Comparison of ENCODE assay signal across 10 cellular contexts in the genomic region with DNA sequence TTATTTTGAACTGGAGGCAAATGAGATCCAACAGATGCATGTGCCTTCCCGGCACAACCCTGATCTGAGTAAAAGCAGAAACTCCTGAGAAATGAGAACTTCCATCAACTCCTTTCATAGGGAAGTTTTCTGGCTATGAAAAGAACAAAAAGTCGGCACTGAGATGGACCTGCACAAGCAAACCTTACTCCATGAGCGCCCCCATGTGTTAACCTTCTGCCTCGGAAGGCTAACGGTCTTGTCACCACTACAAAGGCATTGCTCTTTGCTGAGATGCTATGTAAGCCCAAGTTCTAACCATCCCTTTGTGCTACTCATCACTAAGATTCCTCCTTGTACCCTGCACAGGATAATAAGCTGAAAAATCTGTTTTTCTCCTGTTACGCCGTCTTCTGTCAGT. TPM values are rescaled to one million over a fixed set of nuclear protein-coding genes. Genes with fewer than 3 reads are reported as not detected.
A peak's percentile ranks its signal among the peaks of the same experiment; 100 is the strongest.
DNase-seq lines count a peak whose midpoint lies in the region; ATAC-seq and TF ChIP-seq lines count a peak whose summit lies in the region.
"Had no signal": no experiment of that assay in that cellular context is flagged by ENCODE, and none has a peak within 500 bp of the region (broad histone marks: within the 10 kb centered on the region; RNA-seq: fewer than 3 reads in every experiment).

No MANE protein-coding gene starts in this region.

- H3K9me3 ChIP-seq in WERI-Rb-1 (ENCODE audit: severe bottlenecking), result no peaks in the 10 kb centered on the region

- H3K4me1 Mint-ChIP-seq in osteocyte (ENCODE audit: unreplicated experiment), result no peaks in the 10 kb centered on the region
- H3K4me1 Mint-ChIP-seq: CD4-positive, CD25-positive, alpha-beta regulatory T cell had no signal

- ATAC-seq in HG02798 (IDR thresholded peaks at IDR 0.05; ENCODE audit: poor library complexity, unreplicated experiment), result no peak
- ATAC-seq in GM21786 (IDR thresholded peaks at IDR 0.05; ENCODE audit: unreplicated experiment), result no peak
- ATAC-seq in HG03457 (IDR thresholded peaks at IDR 0.05; ENCODE audit: unreplicated experiment), result no peak

- no peak overlapping the region for H3K27ac ChIP-seq in WERI-Rb-1
- H3K27ac ChIP-seq: epithelial cell of prostate had no signal

- DNase-seq in NCI-H748 (lab: John Stamatoyannopoulos, UW; ENCODE audit: unreplicated experiment) (peak; percentile 54), NCI-H748 treated with DMSO at 0.1 percent for 48 hours (lab: John Stamatoyannopoulos, UW) (no peak), M059J (ENCODE audit: low read depth) (peak; percentile 46), WERI-Rb-1 (peak; percentile 17), osteocyte (ENCODE audit: extremely low spot score, unreplicated experiment) (no peak)

- TF ChIP-seq CTCF in WERI-Rb-1 (IDR thresholded peaks at IDR 0.05; ENCODE audit: low read depth, low read length) (peak; percentile 56), osteocyte (IDR thresholded peaks at IDR 0.05) (peak; percentile 25)

- peaks cover 43% of the 10 kb centered on the region for H3K27me3 ChIP-seq in WERI-Rb-1 (ENCODE audit: insufficient read depth, low read depth, severe bottlenecking)

- no peak overlapping the region for H3K4me3 ChIP-seq in WERI-Rb-1 (ENCODE audit: low read depth, low read length)

- no peak overlapping the region for H3K27ac Mint-ChIP-seq in osteocyte (ENCODE audit: unreplicated experiment)
- H3K27ac Mint-ChIP-seq: CD4-positive, CD25-positive, alpha-beta regulatory T cell had no signal

- H3K9me3 Mint-ChIP-seq in osteocyte (ENCODE audit: unreplicated experiment), result no peaks in the 10 kb centered on the region

- H3K27me3 Mint-ChIP-seq in osteocyte (ENCODE audit: unreplicated experiment), result peaks cover 55% of the 10 kb centered on the region

- H3K4me3 Mint-ChIP-seq in osteocyte (ENCODE audit: unreplicated experiment), result no peak overlapping the region
- H3K4me3 Mint-ChIP-seq: CD4-positive, CD25-positive, alpha-beta regulatory T cell had no signal

- no peaks in the 10 kb centered on the region for H3K36me3 Mint-ChIP-seq in osteocyte (ENCODE audit: unreplicated experiment)
- H3K36me3 Mint-ChIP-seq: CD4-positive, CD25-positive, alpha-beta regulatory T cell had no signal

- H3K36me3 ChIP-seq in WERI-Rb-1, result no peaks in the 10 kb centered on the region

RNA-seq across cellular contexts. Expression of a gene that starts 57.3 kb away (rescaled TPM):
- total RNA-seq in M059J (2014; rRNA removed; shearing (Covaris generic)), result not detected in 2 replicates
- not detected in 2 replicates for total RNA-seq in osteocyte
- total RNA-seq: CD4-positive, CD25-positive, alpha-beta regulatory T cell had no signal

Comparison
In these comparisons a context has a peak if more than half of its experiments do, and no peak if none do; other contexts are left out.
1. DNase-seq: peak in NCI-H748 (single experiment), M059J (single experiment) and WERI-Rb-1 (single experiment); none in NCI-H748 treated with DMSO at 0.1 percent for 48 hours (single experiment) and osteocyte (single experiment).